ENCODE assay signal across 8 cellular contexts in genomic region chr2:236512902-236513433, GRCh38. TPM values are rescaled to one million over a fixed set of nuclear protein-coding genes. Genes with fewer than 3 reads are reported as not detected.
DNase-seq lines count a peak whose midpoint lies in the region; ATAC-seq and TF ChIP-seq lines count a peak whose summit lies in the region.

No MANE protein-coding gene starts in this region.

- H3K27me3 Mint-ChIP-seq in activated CD4-positive, alpha-beta T cell treated with anti-CD3 and anti-CD28 coated beads, Interleukin-2, amount 10 ng/mL, durations not matched to agents 7 days and 5 days: peaks cover 25% of the 10 kb centered on the region
- H3K27me3 Mint-ChIP-seq in mesothelial cell of epicardium (ENCODE audit: low read depth): no peaks in the 10 kb centered on the region

- DNase-seq in EL (peak; percentile 37), NAMALWA (ENCODE audit: low spot score) (peak; percentile 70), dermis microvascular lymphatic vessel endothelial cell (ENCODE audit: low read depth in 2 of 2) (peak; percentile 38 to 49), mesothelial cell of epicardium (ENCODE audit: low spot score in 2 of 2, unreplicated experiment in 2 of 2) (peak in 1 of 2 experiments; percentile 66), NCI-H345 (lab: John Stamatoyannopoulos, UW) (no peak)
- DNase-seq in activated CD4-positive, alpha-beta T cell treated with anti-CD3 and anti-CD28 coated beads, Interleukin-2, amount 10 ng/mL, durations not matched to agents 7 days and 5 days: peak; percentile 71
- peak; percentile 23 for DNase-seq in stimulated activated CD8-positive, alpha-beta memory T cell treated with anti-CD3 and anti-CD28 coated beads, Interleukin-7, amount 100 ng/mL, for 24 hours (ENCODE audit: low read depth)

- H3K36me3 Mint-ChIP-seq in activated CD4-positive, alpha-beta T cell treated with anti-CD3 and anti-CD28 coated beads, Interleukin-2, amount 10 ng/mL, durations not matched to agents 7 days and 5 days (ENCODE audit: low read depth): no peaks in the 10 kb centered on the region
- H3K36me3 Mint-ChIP-seq in mesothelial cell of epicardium: no peaks in the 10 kb centered on the region

- ATAC-seq in GM21825 (IDR thresholded peaks at IDR 0.05; ENCODE audit: unreplicated experiment): peak; percentile 90

- H3K4me3 Mint-ChIP-seq in activated CD4-positive, alpha-beta T cell treated with anti-CD3 and anti-CD28 coated beads, Interleukin-2, amount 10 ng/mL, durations not matched to agents 7 days and 5 days: no peak overlapping the region
- H3K4me3 Mint-ChIP-seq in mesothelial cell of epicardium: no peak overlapping the region

- H3K27ac Mint-ChIP-seq in activated CD4-positive, alpha-beta T cell treated with anti-CD3 and anti-CD28 coated beads, Interleukin-2, amount 10 ng/mL, durations not matched to agents 7 days and 5 days: no peak overlapping the region
- H3K27ac Mint-ChIP-seq in mesothelial cell of epicardium: no peak overlapping the region

- POLR2A ChIA-PET in activated CD4-positive, alpha-beta T cell treated with anti-CD3 and anti-CD28 coated beads, Interleukin-2, amount 10 ng/mL, durations not matched to agents 7 days and 5 days (lab: Charles Lee): no interaction called here

- no peaks in the 10 kb centered on the region for H3K9me3 Mint-ChIP-seq in activated CD4-positive, alpha-beta T cell treated with anti-CD3 and anti-CD28 coated beads, Interleukin-2, amount 10 ng/mL, durations not matched to agents 7 days and 5 days
- no peaks in the 10 kb centered on the region for H3K9me3 Mint-ChIP-seq in mesothelial cell of epicardium

- CTCF ChIA-PET in activated CD4-positive, alpha-beta T cell treated with anti-CD3 and anti-CD28 coated beads, Interleukin-2, amount 10 ng/mL, durations not matched to agents 7 days and 5 days (lab: Charles Lee): interaction anchor here (0.7 to 4.8 kb wide), 15 partner anchors 10 to 573 kb away, joined by 3 to 37 read pairs (median 3); partner anchors contain the start of genes ACKR3 and COPS8

- TF ChIP-seq CTCF in mesothelial cell of epicardium (IDR thresholded peaks at IDR 0.05; ENCODE audit: unreplicated experiment): peak; percentile 75

- peaks cover 3% of the 10 kb centered on the region for H3K4me1 Mint-ChIP-seq in activated CD4-positive, alpha-beta T cell treated with anti-CD3 and anti-CD28 coated beads, Interleukin-2, amount 10 ng/mL, durations not matched to agents 7 days and 5 days
- peaks cover 11% of the 10 kb centered on the region for H3K4me1 Mint-ChIP-seq in mesothelial cell of epicardium

RNA-seq across cellular contexts. Expression of gene ACKR3, which starts 56.7 kb away (rescaled TPM):
- 1 to 10 TPM; 5.4 to 6.4 TPM for total RNA-seq in activated CD4-positive, alpha-beta T cell treated with anti-CD3 and anti-CD28 coated beads, Interleukin-2, amount 10 ng/mL, durations not matched to agents 7 days and 5 days
- total RNA-seq in dermis microvascular lymphatic vessel endothelial cell: 6.8 and 20.7 TPM in 2 replicates
- 70.6 to 78.7 TPM (median 77.6 TPM) in 3 replicates for total RNA-seq in mesothelial cell of epicardium
